In the genomic region with DNA sequence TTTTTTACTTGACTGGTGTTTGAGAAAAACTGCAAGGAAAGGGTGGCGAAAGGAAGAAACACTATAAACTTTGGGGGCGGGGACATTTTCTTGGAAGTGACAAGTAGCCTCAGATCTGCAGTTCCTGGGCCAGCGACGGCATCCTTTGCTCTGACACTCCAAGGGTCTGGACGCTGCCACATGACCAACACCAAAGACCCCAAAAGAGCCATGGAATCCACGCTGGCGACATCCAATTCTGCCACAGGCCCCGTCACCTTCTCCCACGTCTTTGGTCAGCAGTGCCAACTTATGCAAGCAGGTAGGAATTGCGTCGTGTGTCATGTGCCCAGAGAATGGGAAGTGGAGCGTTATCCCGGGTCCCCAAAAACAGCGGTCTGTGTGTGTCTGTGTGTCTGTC, we compare ENCODE assay signal across 13 cellular contexts.
DNase-seq lines count a peak whose midpoint lies in the region; ATAC-seq, FAIRE-seq and TF ChIP-seq lines count a peak whose summit lies in the region.
"Had no signal": no experiment of that assay in that cellular context is flagged by ENCODE, and none has a peak within 500 bp of the region (broad histone marks: within the 10 kb centered on the region; RNA-seq: fewer than 3 reads in every experiment).

No MANE protein-coding gene starts in this region.

- no peaks in the 10 kb centered on the region for H3K4me1 ChIP-seq in right cardiac atrium (ENCODE audit: control insufficient read depth, insufficient read depth, low read length)
- peaks cover 3% of the 10 kb centered on the region for H3K4me1 ChIP-seq in ovary (ENCODE audit: insufficient read depth)
- H3K4me1 ChIP-seq in vagina, result no peaks in the 10 kb centered on the region
- H3K4me1 ChIP-seq in pancreas, result peaks cover 0 to 6% (median 5%) of the 10 kb centered on the region in 3 donors

- TF ChIP-seq POLR2A in ovary (IDR thresholded peaks at IDR 0.05) (no peak), vagina (IDR thresholded peaks at IDR 0.05) (no peak)

- peak overlapping the region; percentile 40 for H3K4me3 ChIP-seq in right cardiac atrium (ENCODE audit: low read length)
- H3K4me3 ChIP-seq in ovary, result peak overlapping the region; percentile 29
- peak overlapping the region; percentile 42 to 53 for H3K4me3 ChIP-seq in vagina
- peak overlapping the region in 1 of 4 donors; percentile 30 for H3K4me3 ChIP-seq in pancreas

- 22% methylated on average over 14 of the region's 14 CpGs for whole genome bisulfite sequencing in right cardiac atrium
- 26 to 46% (median 41%) methylated on average over 14 of the region's 14 CpGs for WGBS in ovary, 3 donors
- 33 to 36% methylated on average over 14 of the region's 14 CpGs for WGBS in pancreas, 2 donors

- DNase-seq in Right ventricle myocardium inferior (ENCODE audit: missing footprints), result no peak
- DNase-seq in cardiac septum (ENCODE audit: low spot score), result no peak
- DNase-seq in right cardiac atrium, result peak in 2 of 3 donors; percentile 21 to 70
- peak in 2 of 5 donors; percentile 19 to 29 for DNase-seq in ovary
- DNase-seq in vagina (ENCODE audit: extremely low spot score in 2 of 2), result peak in 1 of 2 donors; percentile 74
- DNase-seq in pancreas, result no peak
- no peak for DNase-seq in GM13977 (ENCODE audit: low spot score)
- no peak for DNase-seq in globus pallidus (ENCODE audit: low spot score)
- DNase-seq: activated CD4-positive, alpha-beta T cell treated with anti-CD3 and anti-CD28 coated beads for 1 hour; activated effector memory CD4-positive, alpha-beta T cell treated with anti-CD3 and anti-CD28 coated beads, Interleukin-2, amount 50 U/mL, for 16 hours; GDM1 had no signal

- no peak for TF ChIP-seq EP300 in ovary (IDR thresholded peaks at IDR 0.05)

- peaks cover 4% of the 10 kb centered on the region for H3K27me3 ChIP-seq in right cardiac atrium (ENCODE audit: control insufficient read depth, insufficient read depth)
- no peaks in the 10 kb centered on the region for H3K27me3 ChIP-seq in ovary
- no peaks in the 10 kb centered on the region for H3K27me3 ChIP-seq in vagina
- peaks cover 0 to 8% (median 1%) of the 10 kb centered on the region in 4 donors for H3K27me3 ChIP-seq in pancreas

- FAIRE-seq in pancreas (lab: Jason Lieb, UNC), result no peak
- FAIRE-seq: colon had no signal

- H3K27ac ChIP-seq in right cardiac atrium (ENCODE audit: low read length) (no peak overlapping the region), ovary (peak overlapping the region in 1 of 2 donors; percentile 67), vagina (peak overlapping the region; percentile 55), pancreas (no peak overlapping the region)

- in situ Hi-C loops in GM13977 (cut with MboI; ENCODE audit: low pct_unique_long_range_greater_than_20kb, low sequenced_read_pairs, unreplicated experiment), result no loop called here

- TF ChIP-seq CTCF in ovary (IDR thresholded peaks at IDR 0.05), result no peak
- TF ChIP-seq CTCF in vagina (IDR thresholded peaks at IDR 0.05), result no peak
- no peak for TF ChIP-seq CTCF in pancreas (IDR thresholded peaks at IDR 0.05)
- no peak for TF ChIP-seq CTCF in GM13977 (IDR thresholded peaks at IDR 0.05; ENCODE audit: extremely low read depth, insufficient read depth, missing control alignments)

- peak; percentile 15 for ATAC-seq in Right ventricle myocardium inferior
- ATAC-seq in right cardiac atrium, result peak in 1 of 2 donors; percentile 54
- ATAC-seq in pancreas, result no peak
- ATAC-seq: naive thymus-derived CD8-positive, alpha-beta T cell had no signal

- no peaks in the 10 kb centered on the region for H3K9me3 ChIP-seq in right cardiac atrium (ENCODE audit: control insufficient read depth, low read length)
- H3K9me3 ChIP-seq in ovary, result no peaks in the 10 kb centered on the region
- no peaks in the 10 kb centered on the region for H3K9me3 ChIP-seq in vagina
- no peaks in the 10 kb centered on the region for H3K9me3 ChIP-seq in pancreas

- intact Hi-C loops in Right ventricle myocardium inferior (cut with DNase I) (no loop called here), cardiac septum (cut with DNase I) (no loop called here), right cardiac atrium (cut with DNase I) (no loop called here), ovary (cut with DNase I) (loop anchor here in 2 of 4 donors (5.0 to 10.0 kb wide), 2 partner anchors 54 to 61 kb away; no protein-coding TSS in a partner anchor), vagina (cut with DNase I) (no loop called here), pancreas (cut with DNase I) (no loop called here)

- H3K36me3 ChIP-seq in ovary, result no peaks in the 10 kb centered on the region
- H3K36me3 ChIP-seq in vagina, result no peaks in the 10 kb centered on the region
- H3K36me3 ChIP-seq in pancreas, result no peaks in the 10 kb centered on the region

Comparison
In these comparisons a context has a peak if more than half of its experiments do, and no peak if none do; other contexts are left out.
1. DNase-seq: peak in right cardiac atrium (2 of 3); none in Right ventricle myocardium inferior (single experiment), cardiac septum (single experiment), pancreas (0 of 6), GM13977 (single experiment) and globus pallidus (single experiment).